In the genomic region with DNA sequence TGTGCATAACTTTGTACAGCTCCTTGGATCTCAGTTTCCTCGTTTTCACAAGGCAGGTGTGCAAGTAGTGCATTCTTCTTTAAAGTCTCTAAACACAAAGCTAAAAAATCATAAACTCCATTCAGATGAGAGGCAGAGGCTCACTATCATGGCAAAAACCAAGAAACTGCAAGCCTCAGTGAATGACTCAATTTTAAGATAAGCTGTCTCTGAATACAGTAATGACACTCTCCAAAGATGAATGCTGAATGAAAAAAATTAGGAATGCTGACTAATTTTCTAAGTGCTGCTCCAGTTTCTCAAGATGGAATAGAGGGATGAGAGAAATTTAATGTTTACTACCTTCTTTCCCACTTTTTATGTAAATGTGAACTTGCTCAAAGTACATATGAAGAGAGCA, we compare ENCODE assay signal across 27 cellular contexts. TPM values are rescaled to one million over a fixed set of nuclear protein-coding genes. Genes with fewer than 3 reads are reported as not detected.
DNase-seq lines count a peak whose midpoint lies in the region; ATAC-seq and TF ChIP-seq lines count a peak whose summit lies in the region.
"Had no signal": no experiment of that assay in that cellular context is flagged by ENCODE, and none has a peak within 500 bp of the region (broad histone marks: within the 10 kb centered on the region; RNA-seq: fewer than 3 reads in every experiment).

No MANE protein-coding gene starts in this region.

- no peak overlapping the region for H2BK120ac ChIP-seq in mesenchymal stem cell (ENCODE audit: low read depth, low read length)

- no peak overlapping the region for H2BK15ac ChIP-seq in mesenchymal stem cell (ENCODE audit: low read depth, poor library complexity, severe bottlenecking)

- ATAC-seq in RWPE2 (ENCODE audit: low read depth) = 0 out of 3 replicates have a peak, but pooled peaks have one; percentile 38
- ATAC-seq in activated T-helper 17 cell treated with anti-CD3 and anti-CD28 coated beads, Interleukin-2, amount 50 U/mL, for 72 hours (replicated peaks) = no peak
- ATAC-seq: activated naive CD4-positive, alpha-beta T cell treated with anti-CD3 and anti-CD28 coated beads, Interleukin-2, amount 50 U/mL, for 72 hours; sciatic nerve had no signal

- 81% methylated on average over 1 of the region's 1 CpG for WGBS in mesenchymal stem cell

- H2BK5ac ChIP-seq in mesenchymal stem cell (ENCODE audit: low read depth, low read length, poor library complexity, severe bottlenecking) = no peak overlapping the region

- H3K4me1 Mint-ChIP-seq in endothelial cell (ENCODE audit: unreplicated experiment) = no peaks in the 10 kb centered on the region
- H3K4me1 Mint-ChIP-seq in activated T-helper 17 cell treated with anti-CD3 and anti-CD28 coated beads, Interleukin-2, amount 50 U/mL, for 72 hours = no peaks in the 10 kb centered on the region
- H3K4me1 Mint-ChIP-seq: CD4-positive, alpha-beta memory T cell; nephron had no signal

- H2AK5ac ChIP-seq in mesenchymal stem cell (ENCODE audit: low read length, severe bottlenecking) = no peak overlapping the region

- H3K4me1 ChIP-seq in RWPE2 (ENCODE audit: insufficient read depth, poor library complexity, severe bottlenecking) (peaks cover 3% of the 10 kb centered on the region), mesenchymal stem cell (ENCODE audit: control insufficient read depth, insufficient read depth, low read depth, low read length) (no peaks in the 10 kb centered on the region)
- H3K4me1 ChIP-seq: parathyroid adenoma, tibial nerve had no signal

- no peak overlapping the region for H3K4me2 ChIP-seq in mesenchymal stem cell (ENCODE audit: low read length, poor library complexity, severe bottlenecking)

- no peak overlapping the region for H4K8ac ChIP-seq in mesenchymal stem cell (ENCODE audit: low read length)

- H3K27me3 Mint-ChIP-seq in endothelial cell (ENCODE audit: unreplicated experiment) = no peaks in the 10 kb centered on the region
- peaks cover 3% of the 10 kb centered on the region for H3K27me3 Mint-ChIP-seq in activated T-helper 17 cell treated with anti-CD3 and anti-CD28 coated beads, Interleukin-2, amount 50 U/mL, for 72 hours
- H3K27me3 Mint-ChIP-seq: CD4-positive, alpha-beta memory T cell had no signal

- no peak overlapping the region for H2BK12ac ChIP-seq in mesenchymal stem cell (ENCODE audit: low read length in 2 of 2)

- no peak overlapping the region for H3K27ac Mint-ChIP-seq in endothelial cell (ENCODE audit: unreplicated experiment)
- no peak overlapping the region for H3K27ac Mint-ChIP-seq in activated T-helper 17 cell treated with anti-CD3 and anti-CD28 coated beads, Interleukin-2, amount 50 U/mL, for 72 hours
- H3K27ac Mint-ChIP-seq: activated naive CD4-positive, alpha-beta T cell treated with anti-CD3 and anti-CD28 coated beads, Interleukin-2, amount 50 U/mL, for 72 hours; activated T-helper 2 cell treated with anti-CD3 and anti-CD28 coated beads, Interferon-gamma antibody, Interleukin-2, Interleukin-4, amounts not matched to agents 10 μg/mL and 5 μg/mL and 100 μg/mL, durations not matched to agents 14 hours and 24 hours and 36 hours; CD4-positive, alpha-beta memory T cell; nephron; stimulated activated naive CD8-positive, alpha-beta T cell treated with anti-CD3 and anti-CD28 coated beads, Interleukin-15, Interleukin-2, amounts not matched to agents 100 ng/mL and 50 ng/mL, for 24 hours had no signal

- no peaks in the 10 kb centered on the region for H3K27me3 ChIP-seq in RWPE2 (ENCODE audit: insufficient read depth, poor library complexity, severe bottlenecking)
- H3K27me3 ChIP-seq in mesenchymal stem cell (ENCODE audit: control insufficient read depth in 1 of 2, insufficient read depth in 1 of 2, low read length in 2 of 2) = no peaks in the 10 kb centered on the region
- H3K27me3 ChIP-seq: tibial nerve had no signal

- no peak overlapping the region for H3K4me3 Mint-ChIP-seq in endothelial cell (ENCODE audit: unreplicated experiment)
- H3K4me3 Mint-ChIP-seq in activated T-helper 17 cell treated with anti-CD3 and anti-CD28 coated beads, Interleukin-2, amount 50 U/mL, for 72 hours = no peak overlapping the region
- H3K4me3 Mint-ChIP-seq: CD4-positive, alpha-beta memory T cell; nephron; stimulated activated naive CD8-positive, alpha-beta T cell treated with anti-CD3 and anti-CD28 coated beads, Interleukin-15, Interleukin-2, amounts not matched to agents 100 ng/mL and 50 ng/mL, for 24 hours had no signal

- H3K27ac ChIP-seq in RWPE2 (ENCODE audit: poor library complexity, severe bottlenecking) = no peak overlapping the region
- H3K27ac ChIP-seq in mesenchymal stem cell (ENCODE audit: low read length, poor library complexity, severe bottlenecking) = no peak overlapping the region
- H3K27ac ChIP-seq: parathyroid adenoma, SK-N-MC, tibial nerve, WERI-Rb-1 had no signal

- H3K23ac ChIP-seq in mesenchymal stem cell (ENCODE audit: low read length in 2 of 2) = no peak overlapping the region

- no peak overlapping the region for H4K91ac ChIP-seq in mesenchymal stem cell (ENCODE audit: low read length)

- no peak overlapping the region for H3K18ac ChIP-seq in mesenchymal stem cell (ENCODE audit: low read depth in 1 of 2, low read length in 2 of 2)

- H3K79me1 ChIP-seq in mesenchymal stem cell (replicated peaks; ENCODE audit: low read length, poor library complexity, severe bottlenecking) = peaks cover 6% of the 10 kb centered on the region

- H3K36me3 Mint-ChIP-seq in endothelial cell (ENCODE audit: low read depth, unreplicated experiment) = no peaks in the 10 kb centered on the region
- no peaks in the 10 kb centered on the region for H3K36me3 Mint-ChIP-seq in activated T-helper 17 cell treated with anti-CD3 and anti-CD28 coated beads, Interleukin-2, amount 50 U/mL, for 72 hours (ENCODE audit: low read depth)
- H3K36me3 Mint-ChIP-seq: CD4-positive, alpha-beta memory T cell had no signal

- H3K4ac ChIP-seq in mesenchymal stem cell (ENCODE audit: low read depth in 1 of 2, low read length in 2 of 2) = no peak overlapping the region

- H3K4me3 ChIP-seq in RWPE2 (ENCODE audit: severe bottlenecking) (no peak overlapping the region), cardiac fibroblast (replicated peaks in 1 of 2; ENCODE audit: low read depth in 2 of 2, low read length in 2 of 2) (no peak overlapping the region), mesenchymal stem cell (ENCODE audit: insufficient read depth in 1 of 2, low read depth in 1 of 2, low read length in 2 of 2) (no peak overlapping the region)
- H3K4me3 ChIP-seq: SK-N-MC, tibial nerve had no signal

- no peak overlapping the region for H2AFZ ChIP-seq in mesenchymal stem cell (ENCODE audit: low read depth, low read length)
- H2AFZ ChIP-seq: parathyroid adenoma had no signal

- DNase-seq in COLO829 (ENCODE audit: low spot score) (peak; percentile 68), RWPE2 (ENCODE audit: low spot score) (no peak), cardiac fibroblast (ENCODE audit: low read depth in 2 of 2) (peak; percentile 33 to 48), mesenchymal stem cell (peak; percentile 64), endothelial cell (ENCODE audit: low spot score) (no peak), superior temporal gyrus (ENCODE audit: extremely low spot score) (no peak)
- no peak for DNase-seq in activated CD4-positive, alpha-beta T cell treated with anti-CD3 and anti-CD28 coated beads for 4 hours
- DNase-seq: 8988T; activated CD8-positive, alpha-beta memory T cell treated with anti-CD3 and anti-CD28 coated beads, Interleukin-2, amount 50 U/mL, for 4 hours; CD4-positive, alpha-beta memory T cell; DMS153; effector CD8-positive, alpha-beta T cell; erythroblast; H7; Kasumi-1; NCI-H1694; NCI-H526 treated with DMSO at 0.1 percent for 48 hours; WERI-Rb-1 had no signal

- H3K36me3 ChIP-seq in RWPE2 (ENCODE audit: low read depth) = 0 out of 2 replicates have a peak, but pooled peaks cover 6% of the 10 kb centered on the region
- H3K36me3 ChIP-seq in mesenchymal stem cell (ENCODE audit: control insufficient read depth in 1 of 2, insufficient read depth in 2 of 2, low read depth in 1 of 2, low read length in 2 of 2) = no peaks in the 10 kb centered on the region
- H3K36me3 ChIP-seq: tibial nerve, WERI-Rb-1 had no signal

- no peaks in the 10 kb centered on the region for H3K9me3 Mint-ChIP-seq in endothelial cell (ENCODE audit: unreplicated experiment)
- no peaks in the 10 kb centered on the region for H3K9me3 Mint-ChIP-seq in activated T-helper 17 cell treated with anti-CD3 and anti-CD28 coated beads, Interleukin-2, amount 50 U/mL, for 72 hours
- H3K9me3 Mint-ChIP-seq: activated naive CD4-positive, alpha-beta T cell treated with anti-CD3 and anti-CD28 coated beads, Interleukin-2, amount 50 U/mL, for 72 hours; activated T-helper 2 cell treated with anti-CD3 and anti-CD28 coated beads, Interferon-gamma antibody, Interleukin-2, Interleukin-4, amounts not matched to agents 10 μg/mL and 5 μg/mL and 100 μg/mL, durations not matched to agents 14 hours and 24 hours and 36 hours; CD4-positive, alpha-beta memory T cell; nephron; stimulated activated naive CD8-positive, alpha-beta T cell treated with anti-CD3 and anti-CD28 coated beads, Interleukin-15, Interleukin-2, amounts not matched to agents 100 ng/mL and 50 ng/mL, for 24 hours had no signal

- H3K9me3 ChIP-seq in RWPE2 (ENCODE audit: severe bottlenecking) (no peaks in the 10 kb centered on the region), mesenchymal stem cell (ENCODE audit: control insufficient read depth, low read length) (no peaks in the 10 kb centered on the region)
- H3K9me3 ChIP-seq: tibial nerve had no signal

- peak overlapping the region; percentile 21 for H3K9ac ChIP-seq in mesenchymal stem cell (ENCODE audit: low read length)
- H3K9ac ChIP-seq: parathyroid adenoma had no signal

- H3K14ac ChIP-seq in mesenchymal stem cell (ENCODE audit: low read length in 2 of 2) = no peak overlapping the region

- TF ChIP-seq CTCF in RWPE2 (IDR thresholded peaks at IDR 0.05; ENCODE audit: poor library complexity, severe bottlenecking) (no peak), cardiac fibroblast (IDR thresholded peaks at IDR 0.05; ENCODE audit: low read depth, low read length) (no peak), endothelial cell (IDR thresholded peaks at IDR 0.05; ENCODE audit: unreplicated experiment) (no peak)

RNA-seq across cellular contexts. Expression of a gene that starts 17.2 kb away (rescaled TPM):
- polyA plus RNA-seq in mesenchymal stem cell (2013, experiment 1 of 2) = 8.3 TPM
- polyA plus RNA-seq in mesenchymal stem cell (2013, experiment 2 of 2) = 9.6 TPM
- 31.6 TPM for total RNA-seq in endothelial cell (ENCODE audit: unreplicated experiment)
- total RNA-seq in activated T-helper 17 cell treated with anti-CD3 and anti-CD28 coated beads, Interleukin-2, amount 50 U/mL, for 72 hours = 1 to 10 TPM in 1 of 2 donors, under 1 TPM in 1; 0.52 to 1.8 TPM
- polyA plus RNA-seq: CD4-positive, alpha-beta memory T cell had no signal

Comparison
In these comparisons a context has a peak if more than half of its experiments do, and no peak if none do; other contexts are left out.
1. DNase-seq: peak in COLO829 (single experiment), cardiac fibroblast (2 of 2) and mesenchymal stem cell (single experiment); none in RWPE2 (single experiment), endothelial cell (single experiment), superior temporal gyrus (single experiment) and activated CD4-positive, alpha-beta T cell treated with anti-CD3 and anti-CD28 coated beads for 4 hours (0 of 2).
2. RNA of a gene that starts 17.2 kb away (total RNA-seq): 31.6 TPM in endothelial cell (single experiment); 0.52 to 1.8 TPM in activated T-helper 17 cell treated with anti-CD3 and anti-CD28 coated beads, Interleukin-2, amount 50 U/mL, for 72 hours; every median in the first group is over 10 times any median in the second.